Comparison of ENCODE assay signal across 1 cellular context in the genomic region with DNA sequence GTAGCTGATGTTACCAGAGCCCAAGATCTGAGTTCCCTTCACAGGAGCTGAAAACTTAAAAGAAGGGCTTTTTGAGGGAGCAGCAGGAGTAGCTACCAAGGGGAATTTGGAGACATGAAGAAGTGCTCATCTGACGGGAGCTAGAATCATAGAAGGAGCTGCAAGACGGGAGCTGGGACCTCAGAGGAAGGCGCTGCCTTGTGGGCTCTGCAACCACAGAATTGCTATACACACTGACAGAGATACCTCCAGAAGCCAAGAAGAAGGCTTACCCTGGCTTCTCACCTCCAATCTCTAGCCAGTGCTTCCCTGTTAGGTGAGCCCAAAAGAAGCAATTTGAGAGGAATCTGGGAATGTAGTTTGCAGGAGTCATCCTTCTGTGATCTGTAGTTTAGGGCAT.
TF ChIP-seq lines count a peak whose summit lies in the region.

No MANE protein-coding gene starts in this region.

TF ChIP-seq in endothelial cell of umbilical vein, 7 proteins besides CTCF, POLR2A, EP300 and RAD21:
- no peak for TF ChIP-seq GATA2 (IDR thresholded peaks at IDR 0.05; ENCODE audit: insufficient read depth, insufficient read length, low read depth, low read length)
- TF ChIP-seq JUN (IDR thresholded peaks at IDR 0.05; ENCODE audit: borderline replicate concordance, insufficient read depth, insufficient read length, low read depth): no peak
- no peak for TF ChIP-seq POLR2AphosphoS5 (IDR thresholded peaks at IDR 0.05; ENCODE audit: insufficient read depth, low read depth, low read length)
- TF ChIP-seq, protein P1, sequence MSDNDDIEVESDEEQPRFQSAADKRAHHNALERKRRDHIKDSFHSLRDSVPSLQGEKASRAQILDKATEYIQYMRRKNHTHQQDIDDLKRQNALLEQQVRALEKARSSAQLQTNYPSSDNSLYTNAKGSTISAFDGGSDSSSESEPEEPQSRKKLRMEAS (IDR thresholded peaks at IDR 0.05; ENCODE audit: insufficient read depth, insufficient read length): no peak
- no peak for TF ChIP-seq FOS (IDR thresholded peaks at IDR 0.05; ENCODE audit: borderline replicate concordance, insufficient read depth, low read length)
